In the genomic region with DNA sequence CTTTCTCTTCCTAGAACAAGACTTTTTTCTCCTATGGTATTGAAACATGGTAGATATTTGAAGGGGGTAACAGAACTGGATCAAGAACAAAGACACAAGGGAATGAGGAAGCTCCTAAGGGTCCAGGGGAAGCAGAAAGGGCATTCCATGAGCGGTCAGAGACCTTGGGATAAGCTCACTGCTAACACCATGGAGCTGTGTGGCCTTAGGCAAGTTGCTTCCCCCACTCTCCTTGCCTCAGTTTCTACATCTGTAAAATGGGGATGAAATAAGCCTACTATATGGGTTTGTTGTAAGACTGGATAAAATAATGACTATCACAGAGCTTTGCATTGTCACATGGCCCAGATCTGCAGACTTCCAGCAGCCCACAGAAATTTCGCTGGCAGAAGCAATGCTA, we compare ENCODE assay signal across 22 cellular contexts.
"Had no signal": no experiment of that assay in that cellular context is flagged by ENCODE, and none has a peak within 500 bp of the region (broad histone marks: within the 10 kb centered on the region; RNA-seq: fewer than 3 reads in every experiment).

No MANE protein-coding gene starts in this region.

- H3K4me2 ChIP-seq: PC-9 had no signal

- ATAC-seq: activated CD8-positive, alpha-beta T cell treated with anti-CD3 and anti-CD28 coated beads for 36 hours; activated T-cell treated with anti-CD3 and anti-CD28 coated beads, Interleukin-2, amount 50 U/mL, for 72 hours; T-cell had no signal

- DNase-seq: activated CD4-positive, CD25-positive, alpha-beta regulatory T cell; activated CD8-positive, alpha-beta memory T cell treated with anti-CD3 and anti-CD28 coated beads, Interleukin-2, amount 50 U/mL, for 4 hours; activated CD8-positive, alpha-beta T cell treated with anti-CD3 and anti-CD28 coated beads for 36 hours; activated gamma-delta T cell treated with Interleukin-2 at 50 U/mL for 16 hours; activated naive CD4-positive, alpha-beta T cell treated with anti-CD3 and anti-CD28 coated beads, Interleukin-2, amount 50 U/mL, for 16 hours; activated naive CD8-positive, alpha-beta T cell treated with anti-CD3 and anti-CD28 coated beads, Interleukin-2, amount 10 ng/mL, durations not matched to agents 7 days and 5 days; activated T-cell treated with anti-CD3 and anti-CD28 coated beads, Interleukin-2, amount 50 U/mL, for 72 hours; aorta; Karpas-422; MM.1S; NCI-H1105; NCI-H1436 treated with DMSO at 0.1 percent for 48 hours; NCI-H2081; NCI-H446; NCI-H524; SIG-M5; T-cell; T-helper 2 cell; T1000 had no signal

- H3K27ac ChIP-seq: PC-9, VCaP had no signal

- H3K4me3 ChIP-seq: PC-9 had no signal

- H2AFZ ChIP-seq: PC-9 had no signal

- FAIRE-seq: TTC549 had no signal
